In genomic region chr11:18265949-18266348, GRCh38 we compare ENCODE assay signal across 21 cellular contexts. TPM values are rescaled to one million over a fixed set of nuclear protein-coding genes. Genes with fewer than 3 reads are reported as not detected.
DNase-seq lines count a peak whose midpoint lies in the region; ATAC-seq and TF ChIP-seq lines count a peak whose summit lies in the region.
"Had no signal": no experiment of that assay in that cellular context is flagged by ENCODE, and none has a peak within 500 bp of the region (broad histone marks: within the 10 kb centered on the region; RNA-seq: fewer than 3 reads in every experiment).

TSS of gene SAA1 (plus strand) at chr11:18266264. CDS start at chr11:18266888, 624 bp downstream.

- 32 to 33% methylated on average over 4 to 5 of the region's 8 CpGs for WGBS in esophagus squamous epithelium, 2 donors
- WGBS in aorta, 2 donors: 55 to 58% methylated on average over 8 of the region's 8 CpGs

- peak; percentile 5 for ATAC-seq in mucosa of descending colon
- ATAC-seq in aorta (ENCODE audit: low FRiP score): no peak
- ATAC-seq in stimulated activated naive CD8-positive, alpha-beta T cell treated with anti-CD3 and anti-CD28 coated beads, Interleukin-15, amount 100 ng/mL, for 72 hours: no peak
- ATAC-seq in GM18870 (IDR thresholded peaks at IDR 0.05; ENCODE audit: unreplicated experiment): no peak
- ATAC-seq: CD8-positive, alpha-beta T cell; natural killer cell; Right ventricle myocardium inferior had no signal

- H3K4me3 ChIP-seq in esophagus squamous epithelium (no peak within 1 kb of the TSS), mucosa of descending colon (no peak within 1 kb of the TSS), aorta (ENCODE audit: low read length in 2 of 2) (no peak within 1 kb of the TSS)
- H3K4me3 ChIP-seq: HAP-1, right atrium auricular region had no signal

- intact Hi-C loops in esophagus squamous epithelium (cut with DNase I): no loop called here
- intact Hi-C loops in mucosa of descending colon (cut with DNase I, micrococcal nuclease): no loop called here
- intact Hi-C loops in aorta (cut with DNase I): no loop called here

- no peak within 1 kb of the TSS for H3K4me3 Mint-ChIP-seq in T-helper 1 cell treated with Interleukin-12 subunit alpha and Interleukin-12 subunit beta and Interleukin-4 antibody, amounts not matched to agents 30 μg/mL and 1 μg/mL, for 36 hours
- no peak within 1 kb of the TSS for H3K4me3 Mint-ChIP-seq in stimulated activated naive CD8-positive, alpha-beta T cell treated with anti-CD3 and anti-CD28 coated beads, Interleukin-15, amount 100 ng/mL, for 72 hours
- H3K4me3 Mint-ChIP-seq: CD8-positive, alpha-beta T cell; natural killer cell had no signal

- no peaks in the 10 kb centered on the region for H3K27me3 ChIP-seq in esophagus squamous epithelium
- H3K27me3 ChIP-seq in aorta (ENCODE audit: control insufficient read depth in 1 of 2, insufficient read depth in 2 of 2, low read length in 1 of 2): no peaks in the 10 kb centered on the region
- H3K27me3 ChIP-seq: right atrium auricular region had no signal

- no peaks in the 10 kb centered on the region for H3K36me3 Mint-ChIP-seq in T-helper 1 cell treated with Interleukin-12 subunit alpha and Interleukin-12 subunit beta and Interleukin-4 antibody, amounts not matched to agents 30 μg/mL and 1 μg/mL, for 36 hours (ENCODE audit: low read depth)
- H3K36me3 Mint-ChIP-seq: CD8-positive, alpha-beta T cell; natural killer cell had no signal

- H3K4me1 ChIP-seq in esophagus squamous epithelium: peaks cover 0 to 4% (median 0%) of the 10 kb centered on the region in 3 donors
- H3K4me1 ChIP-seq in mucosa of descending colon (ENCODE audit: low read depth): no peaks in the 10 kb centered on the region
- no peaks in the 10 kb centered on the region for H3K4me1 ChIP-seq in aorta (ENCODE audit: control insufficient read depth in 1 of 2, insufficient read depth in 2 of 2, low read length in 2 of 2)
- H3K4me1 ChIP-seq: HAP-1, right atrium auricular region had no signal

- H3K27me3 Mint-ChIP-seq in T-helper 1 cell treated with Interleukin-12 subunit alpha and Interleukin-12 subunit beta and Interleukin-4 antibody, amounts not matched to agents 30 μg/mL and 1 μg/mL, for 36 hours (ENCODE audit: low read depth): no peaks in the 10 kb centered on the region
- H3K27me3 Mint-ChIP-seq in stimulated activated naive CD8-positive, alpha-beta T cell treated with anti-CD3 and anti-CD28 coated beads, Interleukin-15, amount 100 ng/mL, for 72 hours: peaks cover 14% of the 10 kb centered on the region

- DNase-seq in T-helper 1 cell (no peak), esophagus squamous epithelium (lab: John Stamatoyannopoulos, UW) (no peak), mucosa of descending colon (no peak), aorta (no peak), NCI-H226 (no peak)
- DNase-seq in stimulated activated naive CD8-positive, alpha-beta T cell treated with anti-CD3 and anti-CD28 coated beads, Interleukin-15, amount 100 ng/mL, for 72 hours: no peak
- DNase-seq: activated CD4-positive, alpha-beta T cell treated with anti-CD3 and anti-CD28 coated beads, Interleukin-2, amount 50 U/mL, for 4 hours; CD8-positive, alpha-beta T cell; Kasumi-1; kidney glomerular epithelial cell; natural killer cell; NCI-H1930; NCI-H69; stimulated activated CD4-positive, alpha-beta T cell treated with anti-CD3 and anti-CD28 coated beads, Interleukin-2, amount 100 ng/mL, for 48 hours had no signal

- H3K9me3 Mint-ChIP-seq in T-helper 1 cell treated with Interleukin-12 subunit alpha and Interleukin-12 subunit beta and Interleukin-4 antibody, amounts not matched to agents 30 μg/mL and 1 μg/mL, for 36 hours: no peaks in the 10 kb centered on the region
- no peaks in the 10 kb centered on the region for H3K9me3 Mint-ChIP-seq in stimulated activated naive CD8-positive, alpha-beta T cell treated with anti-CD3 and anti-CD28 coated beads, Interleukin-15, amount 100 ng/mL, for 72 hours
- H3K9me3 Mint-ChIP-seq: CD8-positive, alpha-beta T cell; natural killer cell had no signal

- no peaks in the 10 kb centered on the region for H3K36me3 ChIP-seq in esophagus squamous epithelium
- no peaks in the 10 kb centered on the region for H3K36me3 ChIP-seq in mucosa of descending colon (ENCODE audit: low read depth)
- H3K36me3 ChIP-seq in aorta (ENCODE audit: control insufficient read depth in 1 of 2, insufficient read depth in 2 of 2, low read length in 1 of 2): no peaks in the 10 kb centered on the region
- H3K36me3 ChIP-seq: HAP-1, right atrium auricular region had no signal

- TF ChIP-seq CTCF in esophagus squamous epithelium (IDR thresholded peaks at IDR 0.05) (no peak), mucosa of descending colon (IDR thresholded peaks at IDR 0.05) (no peak)

- H3K9me3 ChIP-seq in esophagus squamous epithelium (no peaks in the 10 kb centered on the region), mucosa of descending colon (no peaks in the 10 kb centered on the region), aorta (ENCODE audit: control insufficient read depth, low read length) (no peaks in the 10 kb centered on the region)
- H3K9me3 ChIP-seq: HAP-1, right atrium auricular region had no signal

- H3K27ac Mint-ChIP-seq in T-helper 1 cell treated with Interleukin-12 subunit alpha and Interleukin-12 subunit beta and Interleukin-4 antibody, amounts not matched to agents 30 μg/mL and 1 μg/mL, for 36 hours: peak within 1 kb of the TSS; percentile 9
- no peak within 1 kb of the TSS for H3K27ac Mint-ChIP-seq in stimulated activated naive CD8-positive, alpha-beta T cell treated with anti-CD3 and anti-CD28 coated beads, Interleukin-15, amount 100 ng/mL, for 72 hours
- H3K27ac Mint-ChIP-seq: CD8-positive, alpha-beta T cell; natural killer cell had no signal

- no peak for TF ChIP-seq POLR2A in esophagus squamous epithelium (IDR thresholded peaks at IDR 0.05)

- H3K4me1 Mint-ChIP-seq in T-helper 1 cell treated with Interleukin-12 subunit alpha and Interleukin-12 subunit beta and Interleukin-4 antibody, amounts not matched to agents 30 μg/mL and 1 μg/mL, for 36 hours (ENCODE audit: low read depth): peaks cover 7% of the 10 kb centered on the region
- H3K4me1 Mint-ChIP-seq in stimulated activated naive CD8-positive, alpha-beta T cell treated with anti-CD3 and anti-CD28 coated beads, Interleukin-15, amount 100 ng/mL, for 72 hours: no peaks in the 10 kb centered on the region

- H3K27ac ChIP-seq in esophagus squamous epithelium: peak within 1 kb of the TSS in 1 of 4 donors; percentile 14
- H3K27ac ChIP-seq in aorta (ENCODE audit: low read depth in 1 of 2, low read length in 2 of 2): no peak within 1 kb of the TSS
- H3K27ac ChIP-seq: 22Rv1, right atrium auricular region had no signal

RNA-seq across cellular contexts. Expression of gene SAA1, which starts in this region (rescaled TPM):
- total RNA-seq in esophagus squamous epithelium: 100 to 1,000 TPM in 1 of 4 donors, 10 to 100 TPM in 2, 1 to 10 TPM in 1; 2.3 to 207 (median 22.6) TPM
- 10 to 100 TPM in 1 of 3 donors, 1 to 10 TPM in 2; 3.9 to 11.3 (median 8.0) TPM for total RNA-seq in mucosa of descending colon
- 100 to 1,000 TPM in 1 of 2 donors, 10 to 100 TPM in 1; 69.0 to 161 TPM for total RNA-seq in aorta
- 10 to 100 TPM in 1 of 2 donors, 1 to 10 TPM in 1; 6.5 to 12.3 TPM for polyA plus RNA-seq in aorta
- total RNA-seq: CD8-positive, alpha-beta T cell; glomerular endothelial cell; natural killer cell had no signal
